In genomic region chr16:680967-681745, GRCh38 we compare ENCODE assay signal across 6 cellular contexts. TPM values are rescaled to one million over a fixed set of nuclear protein-coding genes. Genes with fewer than 3 reads are reported as not detected.
DNase-seq lines count a peak whose midpoint lies in the region; ATAC-seq and TF ChIP-seq lines count a peak whose summit lies in the region.

No MANE protein-coding gene starts in this region.

- intact Hi-C loops in MCF 10A (cut with micrococcal nuclease) = no loop called here

- H2AFZ ChIP-seq in neural cell (ENCODE audit: low read depth, low read length) = no peak overlapping the region

- no peaks in the 10 kb centered on the region for H3K9me3 Mint-ChIP-seq in MCF 10A (ENCODE audit: unreplicated experiment)

- peaks cover 37% of the 10 kb centered on the region for H3K4me1 ChIP-seq in HUES6 (ENCODE audit: control insufficient read depth, insufficient read depth, low read length)

- peak overlapping the region; percentile 57 for H3K27ac Mint-ChIP-seq in MCF 10A (ENCODE audit: low read depth, unreplicated experiment)

- peaks cover 53% of the 10 kb centered on the region for H3K36me3 Mint-ChIP-seq in MCF 10A (ENCODE audit: insufficient read depth, unreplicated experiment)

- peak overlapping the region; percentile 93 for H3K4me2 ChIP-seq in neural cell (ENCODE audit: low read length)

- no TSS peak for BruUV-seq in MCF 10A (replicated peaks; lab: Mats Ljungman, UMichigan)

- DNase-seq in AG08396 (ENCODE audit: low spot score) (peak; percentile 47), MCF 10A (ENCODE audit: unreplicated experiment) (peak; percentile 61), H4 (ENCODE audit: low spot score) (no peak)

- no peak for ATAC-seq in GM19351 (IDR thresholded peaks at IDR 0.05; ENCODE audit: unreplicated experiment)

- H3K4me3 ChIP-seq in HUES6 (ENCODE audit: low read depth, low read length) = peak overlapping the region; percentile 86
- peak overlapping the region; percentile 70 for H3K4me3 ChIP-seq in neural cell (ENCODE audit: low read length)

- no peak for TF ChIP-seq EP300 in neural cell (conservative IDR thresholded peaks at IDR 0.05; ENCODE audit: poor library complexity, severe bottlenecking)

- H3K27me3 Mint-ChIP-seq in MCF 10A (ENCODE audit: insufficient read depth, unreplicated experiment) = no peaks in the 10 kb centered on the region

- no peak for TF ChIP-seq RAD21 in neural cell (conservative IDR thresholded peaks at IDR 0.05)

- H3K9ac ChIP-seq in HUES6 (ENCODE audit: low read length) (peak overlapping the region; percentile 86), neural cell (ENCODE audit: low read length) (peak overlapping the region; percentile 74)

- POLR2A ChIA-PET in MCF 10A (lab: Yijun Ruan, JAX) = interaction anchor here (0.6 to 3.9 kb wide), 20 partner anchors 9 to 154 kb away, joined by 3 to 32 read pairs (median 6); partner anchors contain the start of genes ANTKMT, CAPN15, CCDC78 and FBXL16

- no peak for TF ChIP-seq CTCF in MCF 10A (IDR thresholded peaks at IDR 0.05; ENCODE audit: unreplicated experiment)
- no peak for TF ChIP-seq CTCF in neural cell (IDR thresholded peaks at IDR 0.05; ENCODE audit: poor library complexity, severe bottlenecking)

- peaks cover 6% of the 10 kb centered on the region for H4K20me1 ChIP-seq in neural cell (ENCODE audit: insufficient read depth)

- CTCF ChIA-PET in MCF 10A (lab: Yijun Ruan, JAX) = interaction anchor here (0.6 to 1.8 kb wide), 4 partner anchors 13 to 103 kb away, joined by 3 to 9 read pairs (median 4); partner anchors contain the start of gene RHOT2

- H3K4me3 Mint-ChIP-seq in MCF 10A (ENCODE audit: unreplicated experiment) = peak overlapping the region; percentile 76

- H3K27me3 ChIP-seq in HUES6 (ENCODE audit: control insufficient read depth, insufficient read depth, low read length) = no peaks in the 10 kb centered on the region
- no peaks in the 10 kb centered on the region for H3K27me3 ChIP-seq in neural cell (ENCODE audit: insufficient read depth, low read depth, low read length)

- H3K9me2 ChIP-seq in neural cell (ENCODE audit: insufficient read depth, low read length) = no peaks in the 10 kb centered on the region

- H3K9me3 ChIP-seq in HUES6 (ENCODE audit: control insufficient read depth, insufficient read depth, low read depth, low read length) (no peaks in the 10 kb centered on the region), neural cell (ENCODE audit: low read length) (no peaks in the 10 kb centered on the region)

- H3K27ac ChIP-seq in HUES6 (ENCODE audit: low read depth, low read length) (no peak overlapping the region), neural cell (ENCODE audit: low read length) (no peak overlapping the region)

- peaks cover 20% of the 10 kb centered on the region for H3K79me2 ChIP-seq in neural cell (replicated peaks; ENCODE audit: insufficient read depth, low read length)

- H3K36me3 ChIP-seq in HUES6 (ENCODE audit: control insufficient read depth, insufficient read depth, low read length) (peaks cover 25% of the 10 kb centered on the region), neural cell (ENCODE audit: insufficient read depth, low read length) (no peaks in the 10 kb centered on the region)

- peaks cover 6% of the 10 kb centered on the region for H3K4me1 Mint-ChIP-seq in MCF 10A (ENCODE audit: insufficient read depth, unreplicated experiment)

- H3F3A ChIP-seq in neural cell (ENCODE audit: insufficient read depth, low read length, poor library complexity, severe bottlenecking) = no peaks in the 10 kb centered on the region

TF ChIP-seq in neural cell, 6 proteins besides CTCF, POLR2A, EP300 and RAD21:
- TF ChIP-seq MXI1 (conservative IDR thresholded peaks at IDR 0.05; ENCODE audit: poor library complexity, severe bottlenecking) (no peak), REST (IDR thresholded peaks at IDR 0.05; ENCODE audit: borderline replicate concordance) (no peak), SMC3 (conservative IDR thresholded peaks at IDR 0.05; ENCODE audit: poor library complexity) (no peak), POLR2AphosphoS5 (IDR thresholded peaks at IDR 0.05) (no peak), EZH2 (IDR thresholded peaks at IDR 0.05; ENCODE audit: borderline replicate concordance, insufficient read depth, low read length, poor library complexity, severe bottlenecking) (no peak), TAF1 (IDR thresholded peaks at IDR 0.05; ENCODE audit: low read depth) (no peak)

RNA-seq across cellular contexts. Expression of gene STUB1, which starts 0.9 kb away (rescaled TPM):
- 99.3 and 124 TPM in 2 replicates for total RNA-seq in MCF 10A (2022)
- 120 and 151 TPM in 2 replicates for polyA plus RNA-seq in neural cell
- polyA minus RNA-seq in neural cell = 60.4 and 67.1 TPM in 2 replicates
- total RNA-seq in H4 (2014; rRNA removed; shearing (Covaris generic)) = 102 and 123 TPM in 2 replicates

RNA-seq across cellular contexts. Expression of gene JMJD8, which starts 3.0 kb away (rescaled TPM):
- 23.6 and 33.4 TPM in 2 replicates for total RNA-seq in MCF 10A (2022)
- polyA plus RNA-seq in neural cell = 44.7 and 51.6 TPM in 2 replicates
- 19.4 and 23.6 TPM in 2 replicates for polyA minus RNA-seq in neural cell
- 11.3 and 18.1 TPM in 2 replicates for total RNA-seq in H4 (2014; rRNA removed; shearing (Covaris generic))

RNA-seq across cellular contexts. Expression of gene RHBDL1, which starts 5.7 kb away (rescaled TPM):
- total RNA-seq in MCF 10A (2022) = 3.0 and 4.5 TPM in 2 replicates
- 7.2 and 10.8 TPM in 2 replicates for polyA plus RNA-seq in neural cell
- 0.97 and 1.3 TPM in 2 replicates for polyA minus RNA-seq in neural cell
- total RNA-seq in H4 (2014; rRNA removed; shearing (Covaris generic)) = 0.31 and 3.8 TPM in 2 replicates

RNA-seq across cellular contexts. Expression of gene WDR24, which starts 9.0 kb away (rescaled TPM):
- total RNA-seq in MCF 10A (2022) = 12.2 and 13.9 TPM in 2 replicates
- polyA plus RNA-seq in neural cell = 23.0 and 28.8 TPM in 2 replicates
- 12.4 and 12.6 TPM in 2 replicates for polyA minus RNA-seq in neural cell
- 0.86 and 0.99 TPM in 2 replicates for total RNA-seq in H4 (2014; rRNA removed; shearing (Covaris generic))

RNA-seq across cellular contexts. Expression of gene RHOT2, which starts 13.2 kb away (rescaled TPM):
- total RNA-seq in MCF 10A (2022) = 110 and 118 TPM in 2 replicates
- 132 and 192 TPM in 2 replicates for polyA plus RNA-seq in neural cell
- polyA minus RNA-seq in neural cell = 42.5 and 55.3 TPM in 2 replicates
- total RNA-seq in H4 (2014; rRNA removed; shearing (Covaris generic)) = 6.5 and 32.0 TPM in 2 replicates
